ENCODE assay signal across 15 cellular contexts in the genomic region with DNA sequence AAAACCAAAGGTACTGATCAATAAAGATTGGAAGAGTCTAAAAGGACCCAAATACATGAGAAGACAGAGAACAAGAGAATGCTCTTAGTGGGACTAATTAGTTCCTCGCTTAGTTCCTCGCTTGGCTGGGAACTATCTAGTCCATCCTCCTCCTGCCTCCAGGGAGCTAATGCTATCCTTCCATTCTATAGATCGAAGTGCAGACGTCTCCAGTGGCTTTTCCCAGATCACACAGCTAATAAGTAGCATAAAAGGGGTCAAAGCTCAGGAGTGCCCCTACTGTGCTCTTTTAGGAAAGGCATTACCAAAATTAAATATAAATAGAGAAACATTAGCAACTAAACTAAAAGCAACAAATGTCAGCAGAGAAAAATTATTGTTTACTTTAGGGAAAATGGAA. TPM values are rescaled to one million over a fixed set of nuclear protein-coding genes. Genes with fewer than 3 reads are reported as not detected.
A peak's percentile ranks its signal among the peaks of the same experiment; 100 is the strongest.
DNase-seq lines count a peak whose midpoint lies in the region; ATAC-seq and TF ChIP-seq lines count a peak whose summit lies in the region.
"Had no signal": no experiment of that assay in that cellular context is flagged by ENCODE, and none has a peak within 500 bp of the region (broad histone marks: within the 10 kb centered on the region; RNA-seq: fewer than 3 reads in every experiment).

No MANE protein-coding gene starts in this region.

- H3K4me1 ChIP-seq in HUES6 (ENCODE audit: control insufficient read depth, insufficient read depth, low read length) (peaks cover 58% of the 10 kb centered on the region), gastroesophageal sphincter (peaks cover 4 to 63% (median 18%) of the 10 kb centered on the region in 3 donors), mesendoderm (ENCODE audit: control insufficient read depth, low read depth, low read length) (peaks cover 7% of the 10 kb centered on the region)

- WGBS in gastroesophageal sphincter (ENCODE audit: low coverage in 1 of 2), 2 donors: 40 to 61% methylated on average over 1 to 4 of the region's 4 CpGs
- WGBS in mesendoderm (ENCODE audit: extremely low coverage, insufficient coverage, low lambda C conversion rate): no CpG with 5 or more reads among the region's 4 CpGs

- H3K36me3 Mint-ChIP-seq in stimulated activated memory B cell treated with anti-CD40 and anti-IgM and Interleukin-4, amounts not matched to agents 10 μg/mL and 1 μg/mL and 100 μg/mL, for 72 hours: no peaks in the 10 kb centered on the region
- H3K36me3 Mint-ChIP-seq: IgD-negative memory B cell had no signal

- H3K9me3 ChIP-seq in HUES6 (ENCODE audit: control insufficient read depth, insufficient read depth, low read depth, low read length) (0 out of 2 replicates have a peak, but pooled peaks cover 5% of the 10 kb centered on the region), gastroesophageal sphincter (no peaks in the 10 kb centered on the region)

- no peak overlapping the region for H4K8ac ChIP-seq in mesendoderm (ENCODE audit: low read depth, low read length)

- ATAC-seq in gastroesophageal sphincter (no peak), GM18502 (IDR thresholded peaks at IDR 0.05; ENCODE audit: poor library complexity, unreplicated experiment) (no peak)
- ATAC-seq in stimulated activated memory B cell treated with anti-CD40 and anti-IgM and Interleukin-4, amounts not matched to agents 10 μg/mL and 1 μg/mL and 100 μg/mL, for 72 hours: no peak

- no peak overlapping the region for H2AK5ac ChIP-seq in mesendoderm (ENCODE audit: low read length)

- no peak overlapping the region for H3K4me3 Mint-ChIP-seq in stimulated activated memory B cell treated with anti-CD40 and anti-IgM and Interleukin-4, amounts not matched to agents 10 μg/mL and 1 μg/mL and 100 μg/mL, for 72 hours
- H3K4me3 Mint-ChIP-seq: CD4-positive, alpha-beta T cell; IgD-negative memory B cell had no signal

- H3K18ac ChIP-seq in mesendoderm (ENCODE audit: low read length): no peak overlapping the region

- H3K27ac ChIP-seq in HUES6 (ENCODE audit: low read depth, low read length) (peak overlapping the region; percentile 26; the same call in 1 of the 2 replicates), gastroesophageal sphincter (peak overlapping the region in 3 of 4 donors; percentile 47 to 75 (median 57)), mesendoderm (ENCODE audit: low read depth, low read length) (no peak overlapping the region)

- DNase-seq in ELF-1 (ENCODE audit: low read depth, low spot score) (peak; percentile 33), mesendoderm (peak; percentile 40), GM19238 (ENCODE audit: insufficient read length, low spot score) (no peak)
- DNase-seq: ACHN; CD4-positive, alpha-beta T cell; GOT3; MV-4-11; NCI-H1436; NCI-H2081; NCI-H524 had no signal

- no peak overlapping the region for H2BK120ac ChIP-seq in mesendoderm (ENCODE audit: low read depth, low read length)

- no peak overlapping the region for H2BK15ac ChIP-seq in mesendoderm (replicated peaks; ENCODE audit: low read depth)

- H3K27me3 ChIP-seq in HUES6 (ENCODE audit: control insufficient read depth, insufficient read depth, low read length) (no peaks in the 10 kb centered on the region), gastroesophageal sphincter (no peaks in the 10 kb centered on the region), mesendoderm (ENCODE audit: insufficient read depth, low read length, poor library complexity) (no peaks in the 10 kb centered on the region)

- H3K56ac ChIP-seq in mesendoderm (ENCODE audit: low read length): no peak overlapping the region

- TF ChIP-seq CTCF in gastroesophageal sphincter (IDR thresholded peaks at IDR 0.05): no peak

- no peaks in the 10 kb centered on the region for H3K27me3 Mint-ChIP-seq in stimulated activated memory B cell treated with anti-CD40 and anti-IgM and Interleukin-4, amounts not matched to agents 10 μg/mL and 1 μg/mL and 100 μg/mL, for 72 hours
- H3K27me3 Mint-ChIP-seq: CD4-positive, alpha-beta T cell; IgD-negative memory B cell had no signal

- H3K79me2 ChIP-seq in mesendoderm (ENCODE audit: control insufficient read depth, insufficient read depth, low read length): no peaks in the 10 kb centered on the region

- H4K5ac ChIP-seq in mesendoderm (ENCODE audit: low read length): no peak overlapping the region

- H3K79me1 ChIP-seq in mesendoderm (ENCODE audit: low read length): no peaks in the 10 kb centered on the region

- no peak for TF ChIP-seq EP300 in gastroesophageal sphincter (IDR thresholded peaks at IDR 0.05)

- no peak overlapping the region for H3K23ac ChIP-seq in mesendoderm (ENCODE audit: low read length)

- H3K27ac Mint-ChIP-seq in stimulated activated memory B cell treated with anti-CD40 and anti-IgM and Interleukin-4, amounts not matched to agents 10 μg/mL and 1 μg/mL and 100 μg/mL, for 72 hours: no peak overlapping the region
- H3K27ac Mint-ChIP-seq: CD4-positive, alpha-beta T cell; IgD-negative memory B cell had no signal

- H3K4me1 Mint-ChIP-seq in stimulated activated memory B cell treated with anti-CD40 and anti-IgM and Interleukin-4, amounts not matched to agents 10 μg/mL and 1 μg/mL and 100 μg/mL, for 72 hours: no peaks in the 10 kb centered on the region
- H3K4me1 Mint-ChIP-seq: IgD-negative memory B cell had no signal

- H3K9me3 Mint-ChIP-seq in stimulated activated memory B cell treated with anti-CD40 and anti-IgM and Interleukin-4, amounts not matched to agents 10 μg/mL and 1 μg/mL and 100 μg/mL, for 72 hours: peaks cover 6% of the 10 kb centered on the region
- H3K9me3 Mint-ChIP-seq: CD4-positive, alpha-beta T cell had no signal

- TF ChIP-seq POLR2A in gastroesophageal sphincter (IDR thresholded peaks at IDR 0.05): no peak

- no peak overlapping the region for H3K4me2 ChIP-seq in mesendoderm (ENCODE audit: low read length)

- H3K4me3 ChIP-seq in HUES6 (ENCODE audit: low read depth, low read length): peak overlapping the region; percentile 26; the same call in 1 of the 2 replicates
- H3K4me3 ChIP-seq in gastroesophageal sphincter: no peak overlapping the region
- H3K4me3 ChIP-seq in mesendoderm (ENCODE audit: low read length): no peak overlapping the region

- no peak overlapping the region for H3K4ac ChIP-seq in mesendoderm (ENCODE audit: low read depth, low read length)

- H3K9ac ChIP-seq in HUES6 (ENCODE audit: low read length) (no peak overlapping the region), mesendoderm (ENCODE audit: low read length) (no peak overlapping the region)

- no peak overlapping the region for H2BK5ac ChIP-seq in mesendoderm (ENCODE audit: low read length)

- H3K36me3 ChIP-seq in HUES6 (ENCODE audit: control insufficient read depth, insufficient read depth, low read length): no peaks in the 10 kb centered on the region
- no peaks in the 10 kb centered on the region for H3K36me3 ChIP-seq in gastroesophageal sphincter
- H3K36me3 ChIP-seq in mesendoderm (ENCODE audit: control insufficient read depth, insufficient read depth, low read length): no peaks in the 10 kb centered on the region

RNA-seq across cellular contexts. Expression of gene PPARGC1A, which starts 42.3 kb away (rescaled TPM):
- total RNA-seq in gastroesophageal sphincter: 10 to 100 TPM in 2 of 4 donors, 1 to 10 TPM in 2; 5.8 to 43.7 (median 18.3) TPM
- polyA plus RNA-seq in mesendoderm (2013, experiment 1 of 2): 0.90 TPM
- polyA plus RNA-seq in mesendoderm (2013, experiment 2 of 2): 1.1 TPM
- total RNA-seq: CD4-positive, alpha-beta T cell had no signal
- polyA plus RNA-seq: IgD-negative memory B cell had no signal
